ENCODE assay signal across 18 cellular contexts in genomic region chr3:119585867-119586570, GRCh38. TPM values are rescaled to one million over a fixed set of nuclear protein-coding genes. Genes with fewer than 3 reads are reported as not detected.
"Had no signal": no experiment of that assay in that cellular context is flagged by ENCODE, and none has a peak within 500 bp of the region (broad histone marks: within the 10 kb centered on the region; RNA-seq: fewer than 3 reads in every experiment).

No MANE protein-coding gene starts in this region.

- H3K4me3 ChIP-seq: body of pancreas, smooth muscle cell, transverse colon had no signal

- H3K4me2 ChIP-seq: smooth muscle cell had no signal

- H3K4me1 ChIP-seq: body of pancreas, transverse colon had no signal

- H3K27me3 Mint-ChIP-seq: naive B cell had no signal

- H3K4me3 Mint-ChIP-seq: naive B cell; stimulated activated effector memory CD8-positive, alpha-beta T cell treated with anti-CD3 and anti-CD28 coated beads, Interleukin-12 subunit alpha, Interleukin-12 subunit beta, amount 100 ng/mL, for 72 hours had no signal

- H3K9me3 ChIP-seq: body of pancreas, transverse colon had no signal

- FAIRE-seq: TTC549 had no signal

- H3K27me3 ChIP-seq: body of pancreas, transverse colon had no signal

- DNase-seq: activated CD4-positive, alpha-beta T cell treated with anti-CD3 and anti-CD28 coated beads, Interleukin-2, amount 50 U/mL, for 4 hours; activated CD4-positive, CD25-positive, alpha-beta regulatory T cell treated with anti-CD3 and anti-CD28 coated beads, Interleukin-2, amount 50 U/mL, for 72 hours; activated naive CD4-positive, alpha-beta T cell treated with anti-CD3 and anti-CD28 coated beads, Interleukin-2, amount 50 U/mL, for 16 hours; activated T-cell treated with anti-CD3 and anti-CD28 coated beads, Interleukin-2, amount 50 U/mL, for 1 hour; amniotic stem cell; body of pancreas; central memory CD4-positive, alpha-beta T cell; cortex of kidney; effector memory CD4-positive, alpha-beta T cell; hippocampal formation; midbrain; naive B cell; substantia nigra; transverse colon had no signal

- H3K27ac ChIP-seq: body of pancreas, transverse colon had no signal

- H3K36me3 ChIP-seq: transverse colon had no signal

- H3K9me3 Mint-ChIP-seq: stimulated activated effector memory CD8-positive, alpha-beta T cell treated with anti-CD3 and anti-CD28 coated beads, Interleukin-12 subunit alpha, Interleukin-12 subunit beta, amount 100 ng/mL, for 72 hours had no signal

- ATAC-seq: body of pancreas; stimulated activated effector memory CD8-positive, alpha-beta T cell treated with anti-CD3 and anti-CD28 coated beads, Interleukin-12 subunit alpha, Interleukin-12 subunit beta, amount 100 ng/mL, for 72 hours had no signal

RNA-seq across cellular contexts. Expression of gene PLA1A, which starts 11.7 kb away (rescaled TPM):
- total RNA-seq: smooth muscle cell had no signal
- polyA plus RNA-seq: smooth muscle cell had no signal

RNA-seq across cellular contexts. Expression of gene CD80, which starts 26.6 kb away (rescaled TPM):
- total RNA-seq: lower leg skin, smooth muscle cell had no signal
- polyA plus RNA-seq: smooth muscle cell had no signal
